ENCODE assay signal across 8 cellular contexts in genomic region chr2:101305492-101306123, GRCh38. TPM values are rescaled to one million over a fixed set of nuclear protein-coding genes. Genes with fewer than 3 reads are reported as not detected.
DNase-seq lines count a peak whose midpoint lies in the region; ATAC-seq and TF ChIP-seq lines count a peak whose summit lies in the region.

No MANE protein-coding gene starts in this region.

- H3K9me3 ChIP-seq in thoracic aorta: no peaks in the 10 kb centered on the region

- peak; percentile 55 for ATAC-seq in activated naive CD8-positive, alpha-beta T cell treated with anti-CD3 and anti-CD28 coated beads, Interleukin-2, amount 50 U/mL, for 24 hours
- no peak for ATAC-seq in thoracic aorta (ENCODE audit: insufficient number of reproducible peaks, low FRiP score, low read depth)

- peak overlapping the region; percentile 16 for H3K27ac Mint-ChIP-seq in activated CD4-positive, alpha-beta T cell treated with anti-CD3 and anti-CD28 coated beads, Interleukin-2, amount 10 ng/mL, durations not matched to agents 7 days and 5 days
- peak overlapping the region; percentile 95 for H3K27ac Mint-ChIP-seq in activated naive CD8-positive, alpha-beta T cell treated with anti-CD3 and anti-CD28 coated beads, Interleukin-2, amount 50 U/mL, for 24 hours
- H3K27ac Mint-ChIP-seq in immature natural killer cell: peak overlapping the region; percentile 97 to 100 (median 100)

- H3K27ac ChIP-seq in thoracic aorta: peak overlapping the region in 1 of 2 donors; percentile 24

- peaks cover 71% of the 10 kb centered on the region for H3K4me1 Mint-ChIP-seq in activated CD4-positive, alpha-beta T cell treated with anti-CD3 and anti-CD28 coated beads, Interleukin-2, amount 10 ng/mL, durations not matched to agents 7 days and 5 days
- H3K4me1 Mint-ChIP-seq in activated naive CD8-positive, alpha-beta T cell treated with anti-CD3 and anti-CD28 coated beads, Interleukin-2, amount 50 U/mL, for 24 hours: peaks cover 86% of the 10 kb centered on the region
- peaks cover 83 to 89% of the 10 kb centered on the region in 2 donors for H3K4me1 Mint-ChIP-seq in immature natural killer cell

- peak overlapping the region; percentile 92 for H3K4me3 ChIP-seq in thoracic aorta

- CTCF ChIA-PET in activated CD4-positive, alpha-beta T cell treated with anti-CD3 and anti-CD28 coated beads, Interleukin-2, amount 10 ng/mL, durations not matched to agents 7 days and 5 days (lab: Charles Lee): no interaction called here

- peak overlapping the region; percentile 98 for H3K4me3 Mint-ChIP-seq in activated CD4-positive, alpha-beta T cell treated with anti-CD3 and anti-CD28 coated beads, Interleukin-2, amount 10 ng/mL, durations not matched to agents 7 days and 5 days
- H3K4me3 Mint-ChIP-seq in activated naive CD8-positive, alpha-beta T cell treated with anti-CD3 and anti-CD28 coated beads, Interleukin-2, amount 50 U/mL, for 24 hours: peak overlapping the region; percentile 89
- peak overlapping the region; percentile 91 to 99 (median 98) for H3K4me3 Mint-ChIP-seq in immature natural killer cell

- DNase-seq in activated CD4-positive, alpha-beta T cell treated with anti-CD3 and anti-CD28 coated beads, Interleukin-2, amount 10 ng/mL, durations not matched to agents 7 days and 5 days: no peak
- no peak for DNase-seq in activated CD4-positive, alpha-beta T cell treated with anti-CD3 and anti-CD28 coated beads, Interleukin-2, amount 50 U/mL, for 1 hour
- DNase-seq in activated naive CD8-positive, alpha-beta T cell treated with anti-CD3 and anti-CD28 coated beads, Interleukin-2, amount 50 U/mL, for 24 hours: no peak
- DNase-seq in immature natural killer cell (no peak), thoracic aorta (ENCODE audit: low spot score) (no peak), amygdala (lab: John Stamatoyannopoulos, UW) (no peak), SHP77 (lab: John Stamatoyannopoulos, UW) (no peak)
- no peak for DNase-seq in stimulated activated naive CD4-positive, alpha-beta T cell (lab: John Stamatoyannopoulos, UW)

- no peaks in the 10 kb centered on the region for H3K27me3 ChIP-seq in thoracic aorta (replicated peaks; ENCODE audit: insufficient read depth)

- H3K36me3 ChIP-seq in thoracic aorta: no peaks in the 10 kb centered on the region

- peaks cover 37 to 42% of the 10 kb centered on the region in 2 donors for H3K4me1 ChIP-seq in thoracic aorta (ENCODE audit: control insufficient read depth in 1 of 2, low read depth in 2 of 2)

- H3K36me3 Mint-ChIP-seq in activated CD4-positive, alpha-beta T cell treated with anti-CD3 and anti-CD28 coated beads, Interleukin-2, amount 10 ng/mL, durations not matched to agents 7 days and 5 days (ENCODE audit: low read depth): peaks cover 60% of the 10 kb centered on the region
- H3K36me3 Mint-ChIP-seq in activated naive CD8-positive, alpha-beta T cell treated with anti-CD3 and anti-CD28 coated beads, Interleukin-2, amount 50 U/mL, for 24 hours (ENCODE audit: low read depth): peaks cover 32% of the 10 kb centered on the region
- peaks cover 0 to 6% (median 3%) of the 10 kb centered on the region in 3 donors for H3K36me3 Mint-ChIP-seq in immature natural killer cell

- no peak for TF ChIP-seq CTCF in thoracic aorta (IDR thresholded peaks at IDR 0.05)

- no peaks in the 10 kb centered on the region for H3K27me3 Mint-ChIP-seq in activated CD4-positive, alpha-beta T cell treated with anti-CD3 and anti-CD28 coated beads, Interleukin-2, amount 10 ng/mL, durations not matched to agents 7 days and 5 days
- H3K27me3 Mint-ChIP-seq in activated naive CD8-positive, alpha-beta T cell treated with anti-CD3 and anti-CD28 coated beads, Interleukin-2, amount 50 U/mL, for 24 hours: no peaks in the 10 kb centered on the region
- peaks cover 9 to 26% (median 17%) of the 10 kb centered on the region in 3 donors for H3K27me3 Mint-ChIP-seq in immature natural killer cell (ENCODE audit: low read depth in 3 of 3)

- POLR2A ChIA-PET in activated CD4-positive, alpha-beta T cell treated with anti-CD3 and anti-CD28 coated beads, Interleukin-2, amount 10 ng/mL, durations not matched to agents 7 days and 5 days (lab: Charles Lee): no interaction called here

- no peaks in the 10 kb centered on the region for H3K9me3 Mint-ChIP-seq in activated CD4-positive, alpha-beta T cell treated with anti-CD3 and anti-CD28 coated beads, Interleukin-2, amount 10 ng/mL, durations not matched to agents 7 days and 5 days
- H3K9me3 Mint-ChIP-seq in activated naive CD8-positive, alpha-beta T cell treated with anti-CD3 and anti-CD28 coated beads, Interleukin-2, amount 50 U/mL, for 24 hours: no peaks in the 10 kb centered on the region
- H3K9me3 Mint-ChIP-seq in immature natural killer cell: no peaks in the 10 kb centered on the region

RNA-seq across cellular contexts. Expression of gene RNF149, which starts 2.9 kb away (rescaled TPM):
- 10 to 100 TPM; 66.3 to 74.2 TPM for total RNA-seq in activated CD4-positive, alpha-beta T cell treated with anti-CD3 and anti-CD28 coated beads, Interleukin-2, amount 10 ng/mL, durations not matched to agents 7 days and 5 days
- 10 to 100 TPM; 45.5 to 79.9 (median 50.9) TPM for polyA plus RNA-seq in immature natural killer cell
- 100 to 1,000 TPM; 106 to 152 TPM for total RNA-seq in thoracic aorta

RNA-seq across cellular contexts. Expression of gene CNOT11, which starts 52.9 kb away (rescaled TPM):
- 10 to 100 TPM; 65.1 to 80.7 TPM for total RNA-seq in activated CD4-positive, alpha-beta T cell treated with anti-CD3 and anti-CD28 coated beads, Interleukin-2, amount 10 ng/mL, durations not matched to agents 7 days and 5 days
- 10 to 100 TPM; 37.0 to 56.9 (median 39.3) TPM for polyA plus RNA-seq in immature natural killer cell
- 10 to 100 TPM; 27.8 to 34.2 TPM for total RNA-seq in thoracic aorta

Comparison
In these comparisons a context has a peak if more than half of its experiments do, and no peak if none do; other contexts are left out.
1. H3K27ac Mint-ChIP-seq: peak in every context shown above with its lines; median percentile 100 in immature natural killer cell; 95 in activated naive CD8-positive, alpha-beta T cell treated with anti-CD3 and anti-CD28 coated beads, Interleukin-2, amount 50 U/mL, for 24 hours; 16 in activated CD4-positive, alpha-beta T cell treated with anti-CD3 and anti-CD28 coated beads, Interleukin-2, amount 10 ng/mL, durations not matched to agents 7 days and 5 days.